In genomic region chr7:101321491-101322401, GRCh38 we compare ENCODE assay signal across 1 cellular context.
TF ChIP-seq lines count a peak whose summit lies in the region.

TSS of gene IFT22 (minus strand) at chr7:101321812. CDS start at chr7:101321709, 103 bp downstream.

TF ChIP-seq in HepG2, 621 proteins besides CTCF, POLR2A, EP300 and RAD21 (continued from another document):
- TF ChIP-seq UBTF (CRISPR knock-in tag; IDR thresholded peaks at IDR 0.05) = peak; percentile 69
- 0 out of 2 replicates have a peak, but pooled peaks have one; percentile 35 for TF ChIP-seq ZNF615 (CRISPR knock-in tag; IDR thresholded peaks at IDR 0.05; ENCODE audit: borderline replicate concordance)
- no peak for TF ChIP-seq MTF2 (CRISPR knock-in tag; IDR thresholded peaks at IDR 0.05; ENCODE audit: borderline replicate concordance)
- no peak for TF ChIP-seq ZNF772 (CRISPR knock-in tag; IDR thresholded peaks at IDR 0.05)
- TF ChIP-seq THAP11 (CRISPR knock-in tag; IDR thresholded peaks at IDR 0.05) = peak; percentile 77
- TF ChIP-seq ZNF484 (CRISPR knock-in tag; IDR thresholded peaks at IDR 0.05; ENCODE audit: borderline replicate concordance, low read depth) = no peak
- peak; percentile 94 for TF ChIP-seq ZNF777 (CRISPR knock-in tag; IDR thresholded peaks at IDR 0.05)
- TF ChIP-seq TEAD3 (CRISPR knock-in tag; optimal IDR thresholded peaks at IDR 0.05; ENCODE audit: borderline replicate concordance) = peak; percentile 25
- peak; percentile 53; the same call in 1 of the 2 replicates for TF ChIP-seq MEIS2 (CRISPR knock-in tag; IDR thresholded peaks at IDR 0.05)
- peak; percentile 78; the same call in 1 of the 2 replicates for TF ChIP-seq SIN3A (IDR thresholded peaks at IDR 0.05; ENCODE audit: borderline replicate concordance, low read depth, low read length)
- TF ChIP-seq TARDBP (CRISPR knock-in tag; IDR thresholded peaks at IDR 0.05) = 0 out of 2 replicates have a peak, but pooled peaks have one; percentile 12
- TF ChIP-seq TRIM24 (CRISPR knock-in tag; IDR thresholded peaks at IDR 0.05) = no peak
- TF ChIP-seq FOXP1 (IDR thresholded peaks at IDR 0.05) = no peak
- no peak for TF ChIP-seq FOXP1 (CRISPR knock-in tag; IDR thresholded peaks at IDR 0.05)
- peak in 1 of 2 experiments; percentile 16; a peak in 1 of 4 replicates for TF ChIP-seq KLF16 (CRISPR knock-in tag; IDR thresholded peaks at IDR 0.05)
- TF ChIP-seq HES4 (CRISPR knock-in tag; IDR thresholded peaks at IDR 0.05; ENCODE audit: borderline replicate concordance) = 0 out of 2 replicates have a peak, but pooled peaks have one; percentile 31
- peak; percentile 79; the same call in 1 of the 2 replicates for TF ChIP-seq MAF1 (CRISPR knock-in tag; IDR thresholded peaks at IDR 0.05; ENCODE audit: borderline replicate concordance)
